Comparison of ENCODE assay signal across 21 cellular contexts in genomic region chr10:68253356-68253755, GRCh38.
DNase-seq lines count a peak whose midpoint lies in the region; ATAC-seq and TF ChIP-seq lines count a peak whose summit lies in the region.
"Had no signal": no experiment of that assay in that cellular context is flagged by ENCODE, and none has a peak within 500 bp of the region (broad histone marks: within the 10 kb centered on the region; RNA-seq: fewer than 3 reads in every experiment).

No MANE protein-coding gene starts in this region.

- no peak overlapping the region for H3K27ac ChIP-seq in coronary artery
- H3K27ac ChIP-seq: 22Rv1; BLaER1 treated with 17β-estradiol and CSF1 and Interleukin-3, amounts not matched to agents 10 nM and 100 nM had no signal

- DNase-seq in DMS 273 (lab: John Stamatoyannopoulos, UW; ENCODE audit: unreplicated experiment), result peak; percentile 42
- DNase-seq in DMS 273 treated with DMSO at 0.1 percent for 48 hours (lab: John Stamatoyannopoulos, UW), result no peak
- DNase-seq in NCI-H524 treated with DMSO at 0.1 percent for 48 hours (lab: John Stamatoyannopoulos, UW), result peak; percentile 4
- DNase-seq in NCI-H82 treated with DMSO at 0.1 percent for 48 hours (lab: John Stamatoyannopoulos, UW; ENCODE audit: unreplicated experiment), result peak; percentile 72
- peak; percentile 88 for DNase-seq in left kidney (ENCODE audit: low read depth, low spot score)
- no peak for DNase-seq in coronary artery (ENCODE audit: low spot score)
- DNase-seq in activated effector memory CD4-positive, alpha-beta T cell treated with anti-CD3 and anti-CD28 coated beads, Interleukin-2, amount 50 U/mL, for 16 hours, result no peak
- DNase-seq: AML-193; BE2C; CD4-positive, alpha-beta T cell; CD8-positive, alpha-beta memory T cell; DMS153; EL; GDM1; H9 had no signal

- H3K4me3 ChIP-seq in coronary artery, result no peak overlapping the region
- H3K4me3 ChIP-seq: BLaER1 treated with 17β-estradiol and CSF1 and Interleukin-3, amounts not matched to agents 10 nM and 100 nM; GM12878; GM23338 had no signal

- no peak for TF ChIP-seq CTCF in coronary artery (IDR thresholded peaks at IDR 0.05)

- ATAC-seq in GM18517 (IDR thresholded peaks at IDR 0.05; ENCODE audit: unreplicated experiment), result no peak
- ATAC-seq: GM12878, GM23338, HCT116 had no signal

Comparison
In these comparisons a context has a peak if more than half of its experiments do, and no peak if none do; other contexts are left out.
1. DNase-seq: peak in DMS 273 (single experiment), NCI-H524 treated with DMSO at 0.1 percent for 48 hours (single experiment), NCI-H82 treated with DMSO at 0.1 percent for 48 hours (single experiment) and left kidney (single experiment); none in DMS 273 treated with DMSO at 0.1 percent for 48 hours (single experiment), coronary artery (single experiment) and activated effector memory CD4-positive, alpha-beta T cell treated with anti-CD3 and anti-CD28 coated beads, Interleukin-2, amount 50 U/mL, for 16 hours (single experiment).